In the genomic region with DNA sequence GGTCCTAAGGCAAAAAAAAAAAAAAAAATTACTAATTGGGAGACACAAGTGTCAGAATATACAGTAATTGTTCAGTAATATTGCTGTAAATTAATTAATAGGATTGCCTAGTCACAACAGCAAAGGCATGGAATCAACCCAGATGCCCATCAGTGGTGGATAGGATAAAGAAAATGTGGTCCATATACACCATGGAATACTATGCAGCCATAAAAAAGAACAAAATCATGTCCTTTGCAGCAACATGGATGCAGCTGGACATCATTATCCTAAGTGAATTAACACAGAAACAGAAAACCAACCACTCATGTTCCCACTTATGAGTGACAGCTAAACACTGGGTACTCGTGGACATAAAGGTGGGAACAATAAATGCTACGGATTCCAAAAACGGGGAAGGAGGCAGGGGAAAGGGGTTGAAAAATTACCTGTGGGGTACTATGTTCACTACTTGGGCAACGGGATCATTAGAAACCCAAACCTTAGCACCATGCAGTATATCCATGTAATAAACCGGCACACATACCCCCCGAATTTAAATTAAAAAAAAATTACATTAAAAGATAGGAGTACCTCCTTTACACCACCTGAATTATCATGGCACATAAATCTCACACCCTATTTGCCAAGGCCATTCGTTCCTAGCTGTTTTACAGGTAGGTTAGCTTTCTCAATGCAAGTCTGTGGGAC, we compare ENCODE assay signal across 1 cellular context.
TF ChIP-seq lines count a peak whose summit lies in the region.

No MANE protein-coding gene starts in this region.

TF ChIP-seq in H1, 55 proteins besides CTCF, POLR2A, EP300 and RAD21:
- TF ChIP-seq HDAC2 (IDR thresholded peaks at IDR 0.05; ENCODE audit: borderline replicate concordance in 1 of 2, low read depth in 2 of 2, low read length in 2 of 2) (peak in 1 of 2 experiments; percentile 15; a peak in 1 of 4 replicates), KDM1A (IDR thresholded peaks at IDR 0.05; ENCODE audit: borderline replicate concordance, low read length) (peak; percentile 89), SIN3A (conservative IDR thresholded peaks at IDR 0.05 in 1 of 2, IDR thresholded peaks at IDR 0.05 in 1 of 2; ENCODE audit: low read depth in 1 of 2, low read length in 2 of 2) (no peak), TEAD4 (IDR thresholded peaks at IDR 0.05; ENCODE audit: low read depth, low read length) (no peak), GTF2F1 (IDR thresholded peaks at IDR 0.05; ENCODE audit: borderline replicate concordance, low read depth, low read length) (no peak), CHD7 (IDR thresholded peaks at IDR 0.05; ENCODE audit: insufficient replicate concordance, low read length) (no peak), TBP (IDR thresholded peaks at IDR 0.05; ENCODE audit: low read depth, low read length) (no peak)
TF ChIP-seq in H1: peak in this region for 2.
